In the genomic region with DNA sequence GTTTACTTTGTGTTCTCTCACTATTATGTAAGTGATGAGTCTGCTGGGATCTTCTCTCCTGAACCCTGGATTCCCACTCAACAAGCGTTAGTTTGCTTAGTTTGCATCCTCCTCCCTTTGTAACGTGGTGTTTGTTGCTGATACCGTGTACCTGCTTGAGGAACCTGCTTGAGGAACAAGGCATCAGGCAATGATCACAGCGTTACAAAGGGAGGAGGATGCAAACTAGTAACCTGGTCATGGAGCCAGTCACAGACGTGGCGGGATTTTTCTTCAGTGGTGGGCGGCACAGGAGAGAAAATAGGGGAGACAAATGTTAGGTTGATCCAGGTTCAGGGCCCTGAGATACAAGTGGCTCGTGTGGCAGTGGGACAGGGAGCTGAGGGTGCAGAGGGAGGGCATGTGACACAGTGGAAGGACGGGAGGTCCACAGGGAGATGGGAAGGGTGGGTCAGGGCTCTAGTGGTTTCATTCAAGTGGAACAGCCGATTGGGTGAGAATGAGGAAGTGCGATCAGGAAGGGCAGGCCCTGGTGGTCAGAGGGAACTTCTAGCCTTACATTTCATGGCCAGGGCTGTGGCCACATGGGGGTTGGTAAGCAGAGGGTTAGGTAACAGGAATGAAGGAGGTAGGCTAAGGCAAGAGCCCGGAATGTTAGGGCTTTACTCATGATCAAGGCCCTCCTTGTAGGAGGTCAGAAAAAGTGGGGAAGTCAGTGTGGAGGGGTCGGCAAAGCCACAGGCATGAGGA, we compare ENCODE assay signal across 10 cellular contexts. TPM values are rescaled to one million over a fixed set of nuclear protein-coding genes. Genes with fewer than 3 reads are reported as not detected.
DNase-seq lines count a peak whose midpoint lies in the region; ATAC-seq lines count a peak whose summit lies in the region.
"Had no signal": no experiment of that assay in that cellular context is flagged by ENCODE, and none has a peak within 500 bp of the region (broad histone marks: within the 10 kb centered on the region; RNA-seq: fewer than 3 reads in every experiment).

No MANE protein-coding gene starts in this region.

- no peaks in the 10 kb centered on the region; the same call in 1 of the 2 replicates for H4K20me1 ChIP-seq in Karpas-422 (ENCODE audit: insufficient read depth, low read depth, low read length)

- H3K27ac ChIP-seq in Karpas-422 (ENCODE audit: low read length), result peak overlapping the region; percentile 41
- H3K27ac ChIP-seq: parathyroid adenoma had no signal

- peak overlapping the region; percentile 28; the same call in 1 of the 2 replicates for H3K4me3 ChIP-seq in Karpas-422 (ENCODE audit: low read length)

- H3K4me1 ChIP-seq in Karpas-422 (ENCODE audit: low read length), result peaks cover 37% of the 10 kb centered on the region
- H3K4me1 ChIP-seq: parathyroid adenoma had no signal

- peak overlapping the region; percentile 43 for H3K27ac Mint-ChIP-seq in stimulated activated naive CD8-positive, alpha-beta T cell treated with anti-CD3 and anti-CD28 coated beads, Interleukin-15, Interleukin-2, amounts not matched to agents 100 ng/mL and 50 ng/mL, for 24 hours

- H3K4me2 ChIP-seq in Karpas-422 (ENCODE audit: low read depth, low read length, poor library complexity, severe bottlenecking), result peak overlapping the region; percentile 43

- peaks cover 25% of the 10 kb centered on the region for H3K36me3 Mint-ChIP-seq in stimulated activated naive CD8-positive, alpha-beta T cell treated with anti-CD3 and anti-CD28 coated beads, Interleukin-15, Interleukin-2, amounts not matched to agents 100 ng/mL and 50 ng/mL, for 24 hours (ENCODE audit: low read depth)

- H3K9me3 ChIP-seq in Karpas-422 (ENCODE audit: low read length), result no peaks in the 10 kb centered on the region

- DNase-seq in Karpas-422 (peak; percentile 53), globus pallidus (ENCODE audit: low spot score) (peak; percentile 31), NCI-H526 (lab: John Stamatoyannopoulos, UW) (no peak), G401 (ENCODE audit: low spot score) (no peak)
- no peak for DNase-seq in stimulated activated CD4-positive, alpha-beta T cell treated with anti-CD3 and anti-CD28 coated beads, Interleukin-2, amount 100 ng/mL, for 48 hours
- DNase-seq in activated T-cell treated with anti-CD3 and anti-CD28 coated beads, Interleukin-2, amount 50 U/mL, for 48 hours, result no peak
- DNase-seq: NCI-H2171 had no signal

- H3K36me3 ChIP-seq in Karpas-422 (ENCODE audit: insufficient read depth, low read length), result no peaks in the 10 kb centered on the region

- ATAC-seq in GM19455 (IDR thresholded peaks at IDR 0.05; ENCODE audit: unreplicated experiment), result peak; percentile 52

- H3K9me3 Mint-ChIP-seq in stimulated activated naive CD8-positive, alpha-beta T cell treated with anti-CD3 and anti-CD28 coated beads, Interleukin-15, Interleukin-2, amounts not matched to agents 100 ng/mL and 50 ng/mL, for 24 hours, result no peaks in the 10 kb centered on the region

- no peaks in the 10 kb centered on the region for H3K9me2 ChIP-seq in Karpas-422 (replicated peaks; ENCODE audit: insufficient read depth, low read length)

- no peaks in the 10 kb centered on the region for H3K27me3 Mint-ChIP-seq in stimulated activated naive CD8-positive, alpha-beta T cell treated with anti-CD3 and anti-CD28 coated beads, Interleukin-15, Interleukin-2, amounts not matched to agents 100 ng/mL and 50 ng/mL, for 24 hours

- H3K79me2 ChIP-seq in Karpas-422 (ENCODE audit: low read length), result peaks cover 5% of the 10 kb centered on the region; the same call in 1 of the 2 replicates
- H3K79me2 ChIP-seq: parathyroid adenoma had no signal

- peaks cover 55% of the 10 kb centered on the region for H3K4me1 Mint-ChIP-seq in stimulated activated naive CD8-positive, alpha-beta T cell treated with anti-CD3 and anti-CD28 coated beads, Interleukin-15, Interleukin-2, amounts not matched to agents 100 ng/mL and 50 ng/mL, for 24 hours (ENCODE audit: low read depth)

- peak overlapping the region; percentile 32; the same call in 1 of the 2 replicates for H3K9ac ChIP-seq in Karpas-422 (ENCODE audit: low read length)
- H3K9ac ChIP-seq: parathyroid adenoma had no signal

- in situ Hi-C loops in G401 (cut with HindIII; ENCODE audit: low sequenced_read_pairs), result no loop called here

- no peak overlapping the region for H2AFZ ChIP-seq in Karpas-422 (ENCODE audit: low read length)
- H2AFZ ChIP-seq: parathyroid adenoma had no signal

- no peak overlapping the region for H3K4me3 Mint-ChIP-seq in stimulated activated naive CD8-positive, alpha-beta T cell treated with anti-CD3 and anti-CD28 coated beads, Interleukin-15, Interleukin-2, amounts not matched to agents 100 ng/mL and 50 ng/mL, for 24 hours

- H3K27me3 ChIP-seq in Karpas-422 (ENCODE audit: low read length), result no peaks in the 10 kb centered on the region

RNA-seq across cellular contexts. Expression of gene SNX10, which starts 38.0 kb away (rescaled TPM):
- 4.9 and 24.2 TPM in 2 replicates for total RNA-seq in Karpas-422 (2014; rRNA removed; shearing (Covaris generic); ENCODE audit: low replicate concordance)
- 32.3 and 34.1 TPM in 2 replicates for total RNA-seq in G401 (2014; rRNA removed; shearing (Covaris generic))

Comparison
In these comparisons a context has a peak if more than half of its experiments do, and no peak if none do; other contexts are left out.
1. DNase-seq: peak in Karpas-422 (single experiment) and globus pallidus (single experiment); none in stimulated activated CD4-positive, alpha-beta T cell treated with anti-CD3 and anti-CD28 coated beads, Interleukin-2, amount 100 ng/mL, for 48 hours (0 of 2), activated T-cell treated with anti-CD3 and anti-CD28 coated beads, Interleukin-2, amount 50 U/mL, for 48 hours (0 of 2), NCI-H526 (0 of 2) and G401 (single experiment).